Comparison of ENCODE assay signal across 1 cellular context in the genomic region with DNA sequence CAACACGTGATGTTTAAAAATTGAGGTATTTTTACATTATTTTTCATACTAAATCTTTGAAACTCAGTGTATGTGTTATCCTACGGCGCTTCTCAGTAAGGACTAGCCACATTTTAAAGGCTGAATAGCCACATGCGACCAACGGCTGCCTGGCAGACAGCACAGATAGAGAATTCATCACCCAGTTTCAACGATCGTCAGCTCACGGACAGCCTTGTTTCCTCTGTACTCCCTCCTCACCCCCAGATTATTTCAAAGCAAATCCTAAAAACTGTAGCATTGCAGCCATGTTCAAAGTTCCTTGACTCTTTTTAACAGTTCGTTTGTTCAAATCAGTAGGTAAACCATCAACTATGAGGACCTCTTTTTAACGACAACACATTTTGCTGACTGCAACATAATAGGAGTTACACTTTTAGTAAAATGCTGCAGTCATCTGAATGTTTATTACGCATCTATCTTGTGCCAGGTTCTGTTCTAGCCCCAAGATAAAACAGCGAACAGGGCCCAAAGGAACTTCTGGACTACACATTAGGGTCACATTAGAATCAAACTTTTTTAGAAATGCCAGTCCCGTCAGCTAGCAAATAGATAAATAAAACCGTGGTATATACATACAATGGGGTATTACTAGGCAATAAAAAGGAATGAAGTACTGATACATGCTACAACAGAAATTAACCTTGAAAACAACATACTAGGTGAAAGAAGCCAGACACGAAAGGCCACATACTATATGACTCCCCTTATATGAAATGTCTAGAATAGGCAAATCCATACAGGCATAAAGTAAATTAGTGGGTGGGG.
TF ChIP-seq lines count a peak whose summit lies in the region.

No MANE protein-coding gene starts in this region.

TF ChIP-seq in HepG2, 621 proteins besides CTCF, POLR2A, EP300 and RAD21 (continues in another document):
- no peak for TF ChIP-seq PHB2 (IDR thresholded peaks at IDR 0.05; ENCODE audit: partially characterized antibody)
- TF ChIP-seq CENPX (CRISPR knock-in tag; IDR thresholded peaks at IDR 0.05), result no peak
- no peak for TF ChIP-seq MBNL3 (CRISPR knock-in tag; conservative IDR thresholded peaks at IDR 0.05)
- TF ChIP-seq, protein P1, sequence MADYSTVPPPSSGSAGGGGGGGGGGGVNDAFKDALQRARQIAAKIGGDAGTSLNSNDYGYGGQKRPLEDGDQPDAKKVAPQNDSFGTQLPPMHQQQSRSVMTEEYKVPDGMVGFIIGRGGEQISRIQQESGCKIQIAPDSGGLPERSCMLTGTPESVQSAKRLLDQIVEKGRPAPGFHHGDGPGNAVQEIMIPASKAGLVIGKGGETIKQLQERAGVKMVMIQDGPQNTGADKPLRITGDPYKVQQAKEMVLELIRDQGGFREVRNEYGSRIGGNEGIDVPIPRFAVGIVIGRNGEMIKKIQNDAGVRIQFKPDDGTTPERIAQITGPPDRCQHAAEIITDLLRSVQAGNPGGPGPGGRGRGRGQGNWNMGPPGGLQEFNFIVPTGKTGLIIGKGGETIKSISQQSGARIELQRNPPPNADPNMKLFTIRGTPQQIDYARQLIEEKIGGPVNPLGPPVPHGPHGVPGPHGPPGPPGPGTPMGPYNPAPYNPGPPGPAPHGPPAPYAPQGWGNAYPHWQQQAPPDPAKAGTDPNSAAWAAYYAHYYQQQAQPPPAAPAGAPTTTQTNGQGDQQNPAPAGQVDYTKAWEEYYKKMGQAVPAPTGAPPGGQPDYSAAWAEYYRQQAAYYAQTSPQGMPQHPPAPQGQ (CRISPR knock-in tag; IDR thresholded peaks at IDR 0.05; ENCODE audit: borderline replicate concordance), result no peak
- TF ChIP-seq, protein P2, sequence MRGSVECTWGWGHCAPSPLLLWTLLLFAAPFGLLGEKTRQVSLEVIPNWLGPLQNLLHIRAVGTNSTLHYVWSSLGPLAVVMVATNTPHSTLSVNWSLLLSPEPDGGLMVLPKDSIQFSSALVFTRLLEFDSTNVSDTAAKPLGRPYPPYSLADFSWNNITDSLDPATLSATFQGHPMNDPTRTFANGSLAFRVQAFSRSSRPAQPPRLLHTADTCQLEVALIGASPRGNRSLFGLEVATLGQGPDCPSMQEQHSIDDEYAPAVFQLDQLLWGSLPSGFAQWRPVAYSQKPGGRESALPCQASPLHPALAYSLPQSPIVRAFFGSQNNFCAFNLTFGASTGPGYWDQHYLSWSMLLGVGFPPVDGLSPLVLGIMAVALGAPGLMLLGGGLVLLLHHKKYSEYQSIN (CRISPR knock-in tag; IDR thresholded peaks at IDR 0.05; ENCODE audit: borderline replicate concordance), result no peak
- TF ChIP-seq NONO (IDR thresholded peaks at IDR 0.05), result no peak
- TF ChIP-seq NONO (CRISPR knock-in tag; conservative IDR thresholded peaks at IDR 0.05), result no peak
- no peak for TF ChIP-seq ZNF260 (CRISPR knock-in tag; IDR thresholded peaks at IDR 0.05; ENCODE audit: borderline replicate concordance, low read depth)
- no peak for TF ChIP-seq FOXC1 (CRISPR knock-in tag; IDR thresholded peaks at IDR 0.05; ENCODE audit: borderline replicate concordance)
- no peak for TF ChIP-seq ZNF225 (CRISPR knock-in tag; IDR thresholded peaks at IDR 0.05)
- TF ChIP-seq, protein P3, sequence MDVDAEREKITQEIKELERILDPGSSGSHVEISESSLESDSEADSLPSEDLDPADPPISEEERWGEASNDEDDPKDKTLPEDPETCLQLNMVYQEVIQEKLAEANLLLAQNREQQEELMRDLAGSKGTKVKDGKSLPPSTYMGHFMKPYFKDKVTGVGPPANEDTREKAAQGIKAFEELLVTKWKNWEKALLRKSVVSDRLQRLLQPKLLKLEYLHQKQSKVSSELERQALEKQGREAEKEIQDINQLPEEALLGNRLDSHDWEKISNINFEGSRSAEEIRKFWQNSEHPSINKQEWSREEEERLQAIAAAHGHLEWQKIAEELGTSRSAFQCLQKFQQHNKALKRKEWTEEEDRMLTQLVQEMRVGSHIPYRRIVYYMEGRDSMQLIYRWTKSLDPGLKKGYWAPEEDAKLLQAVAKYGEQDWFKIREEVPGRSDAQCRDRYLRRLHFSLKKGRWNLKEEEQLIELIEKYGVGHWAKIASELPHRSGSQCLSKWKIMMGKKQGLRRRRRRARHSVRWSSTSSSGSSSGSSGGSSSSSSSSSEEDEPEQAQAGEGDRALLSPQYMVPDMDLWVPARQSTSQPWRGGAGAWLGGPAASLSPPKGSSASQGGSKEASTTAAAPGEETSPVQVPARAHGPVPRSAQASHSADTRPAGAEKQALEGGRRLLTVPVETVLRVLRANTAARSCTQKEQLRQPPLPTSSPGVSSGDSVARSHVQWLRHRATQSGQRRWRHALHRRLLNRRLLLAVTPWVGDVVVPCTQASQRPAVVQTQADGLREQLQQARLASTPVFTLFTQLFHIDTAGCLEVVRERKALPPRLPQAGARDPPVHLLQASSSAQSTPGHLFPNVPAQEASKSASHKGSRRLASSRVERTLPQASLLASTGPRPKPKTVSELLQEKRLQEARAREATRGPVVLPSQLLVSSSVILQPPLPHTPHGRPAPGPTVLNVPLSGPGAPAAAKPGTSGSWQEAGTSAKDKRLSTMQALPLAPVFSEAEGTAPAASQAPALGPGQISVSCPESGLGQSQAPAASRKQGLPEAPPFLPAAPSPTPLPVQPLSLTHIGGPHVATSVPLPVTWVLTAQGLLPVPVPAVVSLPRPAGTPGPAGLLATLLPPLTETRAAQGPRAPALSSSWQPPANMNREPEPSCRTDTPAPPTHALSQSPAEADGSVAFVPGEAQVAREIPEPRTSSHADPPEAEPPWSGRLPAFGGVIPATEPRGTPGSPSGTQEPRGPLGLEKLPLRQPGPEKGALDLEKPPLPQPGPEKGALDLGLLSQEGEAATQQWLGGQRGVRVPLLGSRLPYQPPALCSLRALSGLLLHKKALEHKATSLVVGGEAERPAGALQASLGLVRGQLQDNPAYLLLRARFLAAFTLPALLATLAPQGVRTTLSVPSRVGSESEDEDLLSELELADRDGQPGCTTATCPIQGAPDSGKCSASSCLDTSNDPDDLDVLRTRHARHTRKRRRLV (CRISPR knock-in tag; IDR thresholded peaks at IDR 0.05), result no peak
- TF ChIP-seq SIX1 (CRISPR knock-in tag; IDR thresholded peaks at IDR 0.05; ENCODE audit: borderline replicate concordance), result no peak
- TF ChIP-seq IRX3 (CRISPR knock-in tag; IDR thresholded peaks at IDR 0.05; ENCODE audit: borderline replicate concordance, low read depth), result no peak
- no peak for TF ChIP-seq U2AF1 (optimal IDR thresholded peaks at IDR 0.05; ENCODE audit: low read depth, low read length)
- TF ChIP-seq SYNCRIP (IDR thresholded peaks at IDR 0.05; ENCODE audit: insufficient read depth, low read depth, low read length), result no peak
- no peak for TF ChIP-seq ZNF777 (CRISPR knock-in tag; IDR thresholded peaks at IDR 0.05)
- TF ChIP-seq RCOR2 (CRISPR knock-in tag; IDR thresholded peaks at IDR 0.05), result 0 out of 2 replicates have a peak, but pooled peaks have one; percentile 28
- TF ChIP-seq, protein P4, sequence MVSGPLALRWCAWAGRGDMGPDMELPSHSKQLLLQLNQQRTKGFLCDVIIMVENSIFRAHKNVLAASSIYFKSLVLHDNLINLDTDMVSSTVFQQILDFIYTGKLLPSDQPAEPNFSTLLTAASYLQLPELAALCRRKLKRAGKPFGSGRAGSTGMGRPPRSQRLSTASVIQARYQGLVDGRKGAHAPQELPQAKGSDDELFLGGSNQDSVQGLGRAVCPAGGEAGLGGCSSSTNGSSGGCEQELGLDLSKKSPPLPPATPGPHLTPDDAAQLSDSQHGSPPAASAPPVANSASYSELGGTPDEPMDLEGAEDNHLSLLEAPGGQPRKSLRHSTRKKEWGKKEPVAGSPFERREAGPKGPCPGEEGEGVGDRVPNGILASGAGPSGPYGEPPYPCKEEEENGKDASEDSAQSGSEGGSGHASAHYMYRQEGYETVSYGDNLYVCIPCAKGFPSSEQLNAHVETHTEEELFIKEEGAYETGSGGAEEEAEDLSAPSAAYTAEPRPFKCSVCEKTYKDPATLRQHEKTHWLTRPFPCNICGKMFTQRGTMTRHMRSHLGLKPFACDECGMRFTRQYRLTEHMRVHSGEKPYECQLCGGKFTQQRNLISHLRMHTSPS (CRISPR knock-in tag; IDR thresholded peaks at IDR 0.05; ENCODE audit: low read depth), result no peak
- no peak for TF ChIP-seq ZNF484 (CRISPR knock-in tag; IDR thresholded peaks at IDR 0.05; ENCODE audit: borderline replicate concordance, low read depth)
- TF ChIP-seq MAFK (conservative IDR thresholded peaks at IDR 0.05 in 1 of 2, IDR thresholded peaks at IDR 0.05 in 1 of 2; ENCODE audit: low read length in 2 of 2), result peak; percentile 93 to 94
- no peak for TF ChIP-seq ZBTB20 (CRISPR knock-in tag; IDR thresholded peaks at IDR 0.05; ENCODE audit: borderline replicate concordance, low read depth)
- TF ChIP-seq BCL6 (CRISPR knock-in tag; IDR thresholded peaks at IDR 0.05), result no peak
- TF ChIP-seq TSC22D2 (CRISPR knock-in tag; IDR thresholded peaks at IDR 0.05; ENCODE audit: borderline replicate concordance), result no peak
- TF ChIP-seq MTF2 (CRISPR knock-in tag; IDR thresholded peaks at IDR 0.05; ENCODE audit: borderline replicate concordance), result no peak
- TF ChIP-seq, protein P5, sequence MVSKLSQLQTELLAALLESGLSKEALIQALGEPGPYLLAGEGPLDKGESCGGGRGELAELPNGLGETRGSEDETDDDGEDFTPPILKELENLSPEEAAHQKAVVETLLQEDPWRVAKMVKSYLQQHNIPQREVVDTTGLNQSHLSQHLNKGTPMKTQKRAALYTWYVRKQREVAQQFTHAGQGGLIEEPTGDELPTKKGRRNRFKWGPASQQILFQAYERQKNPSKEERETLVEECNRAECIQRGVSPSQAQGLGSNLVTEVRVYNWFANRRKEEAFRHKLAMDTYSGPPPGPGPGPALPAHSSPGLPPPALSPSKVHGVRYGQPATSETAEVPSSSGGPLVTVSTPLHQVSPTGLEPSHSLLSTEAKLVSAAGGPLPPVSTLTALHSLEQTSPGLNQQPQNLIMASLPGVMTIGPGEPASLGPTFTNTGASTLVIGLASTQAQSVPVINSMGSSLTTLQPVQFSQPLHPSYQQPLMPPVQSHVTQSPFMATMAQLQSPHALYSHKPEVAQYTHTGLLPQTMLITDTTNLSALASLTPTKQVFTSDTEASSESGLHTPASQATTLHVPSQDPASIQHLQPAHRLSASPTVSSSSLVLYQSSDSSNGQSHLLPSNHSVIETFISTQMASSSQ (IDR thresholded peaks at IDR 0.05; ENCODE audit: low read depth), result no peak
- TF ChIP-seq, protein P5 (CRISPR knock-in tag; IDR thresholded peaks at IDR 0.05; ENCODE audit: borderline replicate concordance), result no peak
- no peak for TF ChIP-seq ATAD3A (CRISPR knock-in tag; IDR thresholded peaks at IDR 0.05)
- no peak for TF ChIP-seq MXI1 (IDR thresholded peaks at IDR 0.05; ENCODE audit: borderline replicate concordance, low read depth, low read length)
- no peak for TF ChIP-seq KLF9 (CRISPR knock-in tag; IDR thresholded peaks at IDR 0.05; ENCODE audit: low read depth)
- TF ChIP-seq, protein P6, sequence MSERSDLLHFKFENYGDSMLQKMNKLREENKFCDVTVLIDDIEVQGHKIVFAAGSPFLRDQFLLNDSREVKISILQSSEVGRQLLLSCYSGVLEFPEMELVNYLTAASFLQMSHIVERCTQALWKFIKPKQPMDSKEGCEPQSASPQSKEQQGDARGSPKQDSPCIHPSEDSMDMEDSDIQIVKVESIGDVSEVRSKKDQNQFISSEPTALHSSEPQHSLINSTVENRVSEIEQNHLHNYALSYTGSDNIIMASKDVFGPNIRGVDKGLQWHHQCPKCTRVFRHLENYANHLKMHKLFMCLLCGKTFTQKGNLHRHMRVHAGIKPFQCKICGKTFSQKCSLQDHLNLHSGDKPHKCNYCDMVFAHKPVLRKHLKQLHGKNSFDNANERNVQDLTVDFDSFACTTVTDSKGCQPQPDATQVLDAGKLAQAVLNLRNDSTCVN (CRISPR knock-in tag; IDR thresholded peaks at IDR 0.05; ENCODE audit: borderline replicate concordance), result no peak
- no peak for TF ChIP-seq NFYC (CRISPR knock-in tag; IDR thresholded peaks at IDR 0.05)
- TF ChIP-seq, protein P7, sequence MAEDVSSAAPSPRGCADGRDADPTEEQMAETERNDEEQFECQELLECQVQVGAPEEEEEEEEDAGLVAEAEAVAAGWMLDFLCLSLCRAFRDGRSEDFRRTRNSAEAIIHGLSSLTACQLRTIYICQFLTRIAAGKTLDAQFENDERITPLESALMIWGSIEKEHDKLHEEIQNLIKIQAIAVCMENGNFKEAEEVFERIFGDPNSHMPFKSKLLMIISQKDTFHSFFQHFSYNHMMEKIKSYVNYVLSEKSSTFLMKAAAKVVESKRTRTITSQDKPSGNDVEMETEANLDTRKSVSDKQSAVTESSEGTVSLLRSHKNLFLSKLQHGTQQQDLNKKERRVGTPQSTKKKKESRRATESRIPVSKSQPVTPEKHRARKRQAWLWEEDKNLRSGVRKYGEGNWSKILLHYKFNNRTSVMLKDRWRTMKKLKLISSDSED (CRISPR knock-in tag; IDR thresholded peaks at IDR 0.05), result no peak
- no peak for TF ChIP-seq KLF12 (CRISPR knock-in tag; IDR thresholded peaks at IDR 0.05; ENCODE audit: borderline replicate concordance)
- TF ChIP-seq GABPA (IDR thresholded peaks at IDR 0.05; ENCODE audit: low read depth, low read length), result no peak
- TF ChIP-seq GABPA (CRISPR knock-in tag; IDR thresholded peaks at IDR 0.05; ENCODE audit: low read depth), result no peak
- TF ChIP-seq KLF11 (CRISPR knock-in tag; IDR thresholded peaks at IDR 0.05), result no peak
